ENCODE assay signal across 19 cellular contexts in the genomic region with DNA sequence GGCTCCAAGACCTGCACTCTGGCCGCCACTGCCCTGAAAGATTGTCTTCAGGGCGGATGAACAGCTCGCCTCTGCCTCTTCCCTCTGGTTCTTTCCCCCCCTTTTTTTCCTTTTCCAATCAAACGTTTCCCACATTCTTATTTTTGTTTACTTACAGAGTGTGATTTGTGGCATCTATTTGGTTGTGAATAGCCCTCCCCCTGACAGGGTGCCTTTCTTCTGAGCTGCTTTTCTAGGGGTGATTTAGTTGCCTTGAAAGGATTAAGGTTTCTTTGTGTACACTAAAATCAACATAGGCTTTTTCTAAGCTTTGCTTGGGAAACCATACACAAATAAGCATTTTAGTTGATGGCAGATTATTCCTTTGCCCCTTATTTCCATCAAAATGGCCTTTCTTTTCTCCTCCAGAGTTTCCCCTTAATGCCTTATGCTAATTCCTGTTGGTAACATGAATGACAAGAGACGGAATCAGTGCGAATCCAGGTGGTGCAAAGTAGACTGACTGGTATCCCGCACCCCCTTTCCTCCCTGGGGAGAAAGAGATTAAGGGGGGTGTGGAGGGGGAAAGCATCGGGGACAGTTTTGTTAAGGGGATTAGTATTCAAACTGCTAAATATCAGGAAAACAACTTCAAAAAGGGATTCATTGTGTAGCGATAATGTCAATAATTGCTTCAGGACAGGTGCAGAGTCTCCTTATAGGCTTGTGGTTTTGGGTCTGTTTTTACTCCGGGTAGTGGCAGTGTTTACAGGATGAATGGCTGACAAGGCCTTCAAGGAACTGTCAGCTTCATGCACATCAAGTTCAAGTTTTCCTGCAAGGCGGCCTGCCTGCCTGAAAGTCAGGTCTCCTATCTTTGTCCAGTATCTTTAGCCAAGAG.
A peak's percentile ranks its signal among the peaks of the same experiment; 100 is the strongest.
DNase-seq lines count a peak whose midpoint lies in the region; ATAC-seq and TF ChIP-seq lines count a peak whose summit lies in the region.
"Had no signal": no experiment of that assay in that cellular context is flagged by ENCODE, and none has a peak within 500 bp of the region (broad histone marks: within the 10 kb centered on the region; RNA-seq: fewer than 3 reads in every experiment).

No MANE protein-coding gene starts in this region.

- H2AFZ ChIP-seq in neuronal stem cell (ENCODE audit: low read length): no peak overlapping the region
- H2AFZ ChIP-seq: parathyroid adenoma had no signal

- H3K79me1 ChIP-seq in neuronal stem cell (ENCODE audit: low read depth, low read length) (peaks cover 4% of the 10 kb centered on the region), mesendoderm (ENCODE audit: low read length) (peaks cover 3% of the 10 kb centered on the region)

- H2AK5ac ChIP-seq in neuronal stem cell (ENCODE audit: low read depth, low read length): no peak overlapping the region
- H2AK5ac ChIP-seq in mesendoderm (ENCODE audit: low read length): no peak overlapping the region

- no peak overlapping the region for H3K23ac ChIP-seq in neuronal stem cell (ENCODE audit: low read depth, low read length, poor library complexity)
- no peak overlapping the region for H3K23ac ChIP-seq in mesendoderm (ENCODE audit: low read length)

- H3K36me3 ChIP-seq in neuronal stem cell (replicated peaks in 1 of 2; ENCODE audit: control insufficient read depth in 2 of 2, insufficient read depth in 2 of 2, low read length in 2 of 2): peaks cover 0 to 73% of the 10 kb centered on the region in 2 donors
- no peaks in the 10 kb centered on the region for H3K36me3 ChIP-seq in mesendoderm (ENCODE audit: control insufficient read depth, insufficient read depth, low read length)
- no peaks in the 10 kb centered on the region for H3K36me3 ChIP-seq in prostate gland
- H3K36me3 ChIP-seq: suprapubic skin had no signal

- H3K27me3 ChIP-seq in neuronal stem cell (ENCODE audit: control insufficient read depth in 3 of 3, insufficient read depth in 3 of 3, low read depth in 1 of 3, low read length in 3 of 3) (no peaks in the 10 kb centered on the region), mesendoderm (ENCODE audit: insufficient read depth, low read length, poor library complexity) (no peaks in the 10 kb centered on the region), prostate gland (replicated peaks; ENCODE audit: insufficient read depth) (no peaks in the 10 kb centered on the region)
- H3K27me3 ChIP-seq: suprapubic skin had no signal

- no peak overlapping the region for H3K4me2 ChIP-seq in neuronal stem cell (ENCODE audit: insufficient read depth, low read length, poor library complexity, severe bottlenecking)
- no peak overlapping the region for H3K4me2 ChIP-seq in mesendoderm (ENCODE audit: low read length)

- no peak for TF ChIP-seq CTCF in prostate gland (IDR thresholded peaks at IDR 0.05)

- H4K8ac ChIP-seq in neuronal stem cell (ENCODE audit: low read depth, low read length) (no peak overlapping the region), mesendoderm (ENCODE audit: low read depth, low read length) (no peak overlapping the region)

- H2BK5ac ChIP-seq in neuronal stem cell (ENCODE audit: low read length): no peak overlapping the region
- no peak overlapping the region for H2BK5ac ChIP-seq in mesendoderm (ENCODE audit: low read length)

- H3K4me1 ChIP-seq in neuronal stem cell (ENCODE audit: control insufficient read depth in 2 of 2, insufficient read depth in 1 of 2, low read depth in 1 of 2, low read length in 2 of 2) (peaks cover 13 to 43% of the 10 kb centered on the region in 2 donors), mesendoderm (ENCODE audit: control insufficient read depth, low read depth, low read length) (peaks cover 3% of the 10 kb centered on the region), prostate gland (replicated peaks) (peaks cover 4% of the 10 kb centered on the region)
- H3K4me1 ChIP-seq: parathyroid adenoma had no signal

- no peak for ATAC-seq in HG03342 (IDR thresholded peaks at IDR 0.05; ENCODE audit: unreplicated experiment)
- ATAC-seq: CD8-positive, alpha-beta T cell; left ventricle myocardium superior; PC-3 had no signal

- H3K4me3 ChIP-seq in neuronal stem cell (ENCODE audit: low read length in 2 of 2) (no peak overlapping the region), mesendoderm (ENCODE audit: low read length) (no peak overlapping the region), prostate gland (no peak overlapping the region)
- H3K4me3 ChIP-seq: SK-N-MC, suprapubic skin had no signal

- no peak overlapping the region for H2BK12ac ChIP-seq in neuronal stem cell (ENCODE audit: low read length)

- H2BK15ac ChIP-seq in neuronal stem cell (ENCODE audit: low read length) (no peak overlapping the region), mesendoderm (replicated peaks; ENCODE audit: low read depth) (no peak overlapping the region)

- no peak overlapping the region for H3K14ac ChIP-seq in neuronal stem cell (ENCODE audit: low read length)

- intact Hi-C loops in prostate gland (cut with DNase I): loop anchor here (5.0 kb wide), 1 partner anchor 648 kb away; no protein-coding TSS in a partner anchor

- WGBS in neuronal stem cell (ENCODE audit: extremely low coverage in 2 of 2, insufficient read length in 2 of 2, insufficient replicate concordance in 1 of 2), 2 donors: no CpG with 5 or more reads among the region's 11 CpGs
- no CpG with 5 or more reads among the region's 11 CpGs for WGBS in mesendoderm (ENCODE audit: extremely low coverage, insufficient coverage, low lambda C conversion rate)
- WGBS in prostate gland: 62% methylated on average over 11 of the region's 11 CpGs

- peak overlapping the region; percentile 16 for H3K27ac ChIP-seq in caudate nucleus (ENCODE audit: low read depth, low read length)
- H3K27ac ChIP-seq in neuronal stem cell (replicated peaks; ENCODE audit: low read length): no peak overlapping the region
- no peak overlapping the region for H3K27ac ChIP-seq in mesendoderm (ENCODE audit: low read depth, low read length)
- H3K27ac ChIP-seq in prostate gland: no peak overlapping the region
- H3K27ac ChIP-seq: parathyroid adenoma, SK-N-MC, suprapubic skin had no signal

- H3K9me3 ChIP-seq in neuronal stem cell (replicated peaks in 1 of 2; ENCODE audit: control insufficient read depth in 2 of 2, insufficient read depth in 1 of 2, low read depth in 1 of 2, low read length in 2 of 2) (peaks cover 0 to 15% of the 10 kb centered on the region in 2 donors), prostate gland (no peaks in the 10 kb centered on the region)
- H3K9me3 ChIP-seq: suprapubic skin had no signal

- H3K9ac ChIP-seq in neuronal stem cell (ENCODE audit: low read depth, low read length, poor library complexity) (no peak overlapping the region), mesendoderm (ENCODE audit: low read length) (no peak overlapping the region)
- H3K9ac ChIP-seq: parathyroid adenoma had no signal

- H3K79me2 ChIP-seq in mesendoderm (ENCODE audit: control insufficient read depth, insufficient read depth, low read length): peaks cover 28% of the 10 kb centered on the region
- H3K79me2 ChIP-seq: parathyroid adenoma had no signal

- H2BK120ac ChIP-seq in neuronal stem cell (ENCODE audit: low read depth, low read length) (no peak overlapping the region), mesendoderm (ENCODE audit: low read depth, low read length) (no peak overlapping the region)

- peak; percentile 52 to 70 for DNase-seq in NCI-H524 (lab: John Stamatoyannopoulos, UW)
- no peak for DNase-seq in NCI-H524 treated with DMSO at 0.1 percent for 48 hours (lab: John Stamatoyannopoulos, UW)
- peak; percentile 73 to 81 for DNase-seq in NCI-H526 (lab: John Stamatoyannopoulos, UW)
- no peak for DNase-seq in caudate nucleus (lab: John Stamatoyannopoulos, UW)
- peak; percentile 29 for DNase-seq in neuronal stem cell (ENCODE audit: low spot score)
- no peak for DNase-seq in mesendoderm
- DNase-seq in prostate gland (ENCODE audit: low spot score): no peak
- DNase-seq: activated CD4-positive, alpha-beta memory T cell treated with anti-CD3 and anti-CD28 coated beads, Interleukin-2, amount 10 ng/mL, durations not matched to agents 7 days and 5 days; CD8-positive, alpha-beta T cell; effector memory CD4-positive, alpha-beta T cell; Kasumi-1; left ventricle myocardium superior; PC-3; small intestine; stimulated activated CD4-positive, alpha-beta T cell treated with anti-CD3 and anti-CD28 coated beads, Interleukin-4, amount 100 ng/mL, for 4 hours had no signal

- TF ChIP-seq POLR2A in prostate gland (IDR thresholded peaks at IDR 0.05): no peak

- H3K18ac ChIP-seq in neuronal stem cell (ENCODE audit: low read length) (no peak overlapping the region), mesendoderm (ENCODE audit: low read length) (no peak overlapping the region)

- H3K4ac ChIP-seq in neuronal stem cell (ENCODE audit: low read length) (no peak overlapping the region), mesendoderm (ENCODE audit: low read depth, low read length) (no peak overlapping the region)

- no peak overlapping the region for H4K5ac ChIP-seq in mesendoderm (ENCODE audit: low read length)

- H3K56ac ChIP-seq in mesendoderm (ENCODE audit: low read length): no peak overlapping the region

- H4K91ac ChIP-seq in neuronal stem cell (ENCODE audit: low read depth, low read length, poor library complexity): no peak overlapping the region

Comparison
In these comparisons a context has a peak if more than half of its experiments do, and no peak if none do; other contexts are left out.
1. DNase-seq: peak in NCI-H524 (2 of 2), NCI-H526 (2 of 2) and neuronal stem cell (single experiment); none in NCI-H524 treated with DMSO at 0.1 percent for 48 hours (single experiment), caudate nucleus (0 of 61), mesendoderm (single experiment) and prostate gland (single experiment).